ENCODE assay signal across 1 cellular context in the genomic region with DNA sequence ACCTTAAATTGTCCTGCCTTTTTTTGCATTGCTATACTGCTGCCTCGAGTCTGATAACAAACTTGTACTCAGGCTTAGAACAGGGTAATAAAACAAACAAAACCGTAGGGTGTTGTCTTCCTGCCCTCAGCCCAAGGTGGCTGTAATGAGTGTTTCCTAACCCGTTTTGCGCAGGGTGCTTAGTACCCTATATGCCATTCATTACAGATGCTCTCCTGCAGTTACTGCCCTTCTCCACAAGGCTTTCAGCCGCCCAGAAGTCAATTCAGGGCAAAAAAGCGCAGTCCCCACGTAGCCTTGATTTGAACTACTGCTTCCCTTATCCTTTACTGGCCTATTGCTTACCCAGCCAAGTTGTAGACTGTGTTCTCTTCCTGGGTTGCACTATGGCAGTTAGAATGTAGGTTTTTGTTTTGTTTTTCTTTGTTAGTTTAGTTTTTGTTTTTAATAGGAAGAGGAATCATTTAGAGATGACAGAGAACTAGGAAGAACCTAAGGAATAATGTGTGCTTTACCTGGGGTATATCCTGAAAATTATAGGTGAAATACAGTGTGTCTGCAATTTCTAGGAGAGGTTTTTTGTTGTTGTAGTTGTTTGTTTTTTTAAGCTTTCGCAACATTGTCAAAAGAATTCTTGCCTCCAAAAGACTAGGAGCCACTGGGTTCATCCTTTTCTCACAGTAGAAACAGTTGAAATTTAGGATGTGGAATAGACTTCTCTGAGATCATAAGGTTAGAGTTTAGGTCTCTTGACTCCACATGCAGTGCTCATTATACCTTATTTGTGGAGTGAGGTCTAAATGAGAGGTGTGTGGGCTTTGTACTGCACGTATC.
TF ChIP-seq lines count a peak whose summit lies in the region.

No MANE protein-coding gene starts in this region.

TF ChIP-seq in K562, 482 proteins besides CTCF, POLR2A, EP300 and RAD21:
- TF ChIP-seq DACH1 (IDR thresholded peaks at IDR 0.05; ENCODE audit: partially characterized antibody): no peak
- TF ChIP-seq STAT5A (IDR thresholded peaks at IDR 0.05; ENCODE audit: borderline replicate concordance, low read length): peak; percentile 8; the same call in 1 of the 2 replicates
- no peak for TF ChIP-seq ZNF174 (CRISPR knock-in tag; IDR thresholded peaks at IDR 0.05)
- TF ChIP-seq SMAD4 (CRISPR knock-in tag; conservative IDR thresholded peaks at IDR 0.05): 0 out of 2 replicates have a peak, but pooled peaks have one; percentile 12
- TF ChIP-seq, protein P1, sequence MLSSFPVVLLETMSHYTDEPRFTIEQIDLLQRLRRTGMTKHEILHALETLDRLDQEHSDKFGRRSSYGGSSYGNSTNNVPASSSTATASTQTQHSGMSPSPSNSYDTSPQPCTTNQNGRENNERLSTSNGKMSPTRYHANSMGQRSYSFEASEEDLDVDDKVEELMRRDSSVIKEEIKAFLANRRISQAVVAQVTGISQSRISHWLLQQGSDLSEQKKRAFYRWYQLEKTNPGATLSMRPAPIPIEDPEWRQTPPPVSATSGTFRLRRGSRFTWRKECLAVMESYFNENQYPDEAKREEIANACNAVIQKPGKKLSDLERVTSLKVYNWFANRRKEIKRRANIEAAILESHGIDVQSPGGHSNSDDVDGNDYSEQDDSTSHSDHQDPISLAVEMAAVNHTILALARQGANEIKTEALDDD (IDR thresholded peaks at IDR 0.05): peak; percentile 31; the same call in 1 of the 2 replicates
- TF ChIP-seq PREB (CRISPR knock-in tag; IDR thresholded peaks at IDR 0.05): no peak
- 0 out of 2 replicates have a peak, but pooled peaks have one; percentile 29 for TF ChIP-seq ERF (CRISPR knock-in tag; IDR thresholded peaks at IDR 0.05)
- no peak for TF ChIP-seq ZNF197 (CRISPR knock-in tag; IDR thresholded peaks at IDR 0.05; ENCODE audit: low read depth)
- TF ChIP-seq CEBPB (tag; IDR thresholded peaks at IDR 0.05): 0 out of 2 replicates have a peak, but pooled peaks have one; percentile 9
- TF ChIP-seq, protein P2, sequence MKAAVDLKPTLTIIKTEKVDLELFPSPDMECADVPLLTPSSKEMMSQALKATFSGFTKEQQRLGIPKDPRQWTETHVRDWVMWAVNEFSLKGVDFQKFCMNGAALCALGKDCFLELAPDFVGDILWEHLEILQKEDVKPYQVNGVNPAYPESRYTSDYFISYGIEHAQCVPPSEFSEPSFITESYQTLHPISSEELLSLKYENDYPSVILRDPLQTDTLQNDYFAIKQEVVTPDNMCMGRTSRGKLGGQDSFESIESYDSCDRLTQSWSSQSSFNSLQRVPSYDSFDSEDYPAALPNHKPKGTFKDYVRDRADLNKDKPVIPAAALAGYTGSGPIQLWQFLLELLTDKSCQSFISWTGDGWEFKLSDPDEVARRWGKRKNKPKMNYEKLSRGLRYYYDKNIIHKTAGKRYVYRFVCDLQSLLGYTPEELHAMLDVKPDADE (conservative IDR thresholded peaks at IDR 0.05; ENCODE audit: control insufficient read depth, low read depth, low read length): no peak
- no peak for TF ChIP-seq SMARCB1 (IDR thresholded peaks at IDR 0.05; ENCODE audit: insufficient read length, low read depth)
- no peak for TF ChIP-seq ZNF766 (CRISPR knock-in tag; conservative IDR thresholded peaks at IDR 0.05)
- no peak for TF ChIP-seq ATF1 (CRISPR knock-in tag; IDR thresholded peaks at IDR 0.05)
- TF ChIP-seq ATF1 (tag; IDR thresholded peaks at IDR 0.05): 0 out of 2 replicates have a peak, but pooled peaks have one; percentile 14
- peak; percentile 61 to 62 for TF ChIP-seq NRF1 (conservative IDR thresholded peaks at IDR 0.05 in 1 of 2, IDR thresholded peaks at IDR 0.05 in 1 of 2)
- 0 out of 2 replicates have a peak, but pooled peaks have one; percentile 38 for TF ChIP-seq CXXC5 (CRISPR knock-in tag; IDR thresholded peaks at IDR 0.05)
- TF ChIP-seq HNRNPLL (IDR thresholded peaks at IDR 0.05; ENCODE audit: low read depth, low read length, poor library complexity, severe bottlenecking): peak; percentile 64
- TF ChIP-seq ZKSCAN3 (CRISPR knock-in tag; IDR thresholded peaks at IDR 0.05): no peak
- TF ChIP-seq, protein P3, sequence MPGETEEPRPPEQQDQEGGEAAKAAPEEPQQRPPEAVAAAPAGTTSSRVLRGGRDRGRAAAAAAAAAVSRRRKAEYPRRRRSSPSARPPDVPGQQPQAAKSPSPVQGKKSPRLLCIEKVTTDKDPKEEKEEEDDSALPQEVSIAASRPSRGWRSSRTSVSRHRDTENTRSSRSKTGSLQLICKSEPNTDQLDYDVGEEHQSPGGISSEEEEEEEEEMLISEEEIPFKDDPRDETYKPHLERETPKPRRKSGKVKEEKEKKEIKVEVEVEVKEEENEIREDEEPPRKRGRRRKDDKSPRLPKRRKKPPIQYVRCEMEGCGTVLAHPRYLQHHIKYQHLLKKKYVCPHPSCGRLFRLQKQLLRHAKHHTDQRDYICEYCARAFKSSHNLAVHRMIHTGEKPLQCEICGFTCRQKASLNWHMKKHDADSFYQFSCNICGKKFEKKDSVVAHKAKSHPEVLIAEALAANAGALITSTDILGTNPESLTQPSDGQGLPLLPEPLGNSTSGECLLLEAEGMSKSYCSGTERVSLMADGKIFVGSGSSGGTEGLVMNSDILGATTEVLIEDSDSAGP (CRISPR knock-in tag; IDR thresholded peaks at IDR 0.05): no peak
- 0 out of 2 replicates have a peak, but pooled peaks have one; percentile 15 for TF ChIP-seq DEAF1 (CRISPR knock-in tag; IDR thresholded peaks at IDR 0.05)
- TF ChIP-seq ZSCAN29 (IDR thresholded peaks at IDR 0.05): peak; percentile 80; the same call in 1 of the 2 replicates
- no peak for TF ChIP-seq RBM15 (IDR thresholded peaks at IDR 0.05; ENCODE audit: insufficient read depth, low read length)
- no peak for TF ChIP-seq ARID2 (IDR thresholded peaks at IDR 0.05)
- TF ChIP-seq ZNF431 (CRISPR knock-in tag; IDR thresholded peaks at IDR 0.05): no peak
- TF ChIP-seq, protein P4, sequence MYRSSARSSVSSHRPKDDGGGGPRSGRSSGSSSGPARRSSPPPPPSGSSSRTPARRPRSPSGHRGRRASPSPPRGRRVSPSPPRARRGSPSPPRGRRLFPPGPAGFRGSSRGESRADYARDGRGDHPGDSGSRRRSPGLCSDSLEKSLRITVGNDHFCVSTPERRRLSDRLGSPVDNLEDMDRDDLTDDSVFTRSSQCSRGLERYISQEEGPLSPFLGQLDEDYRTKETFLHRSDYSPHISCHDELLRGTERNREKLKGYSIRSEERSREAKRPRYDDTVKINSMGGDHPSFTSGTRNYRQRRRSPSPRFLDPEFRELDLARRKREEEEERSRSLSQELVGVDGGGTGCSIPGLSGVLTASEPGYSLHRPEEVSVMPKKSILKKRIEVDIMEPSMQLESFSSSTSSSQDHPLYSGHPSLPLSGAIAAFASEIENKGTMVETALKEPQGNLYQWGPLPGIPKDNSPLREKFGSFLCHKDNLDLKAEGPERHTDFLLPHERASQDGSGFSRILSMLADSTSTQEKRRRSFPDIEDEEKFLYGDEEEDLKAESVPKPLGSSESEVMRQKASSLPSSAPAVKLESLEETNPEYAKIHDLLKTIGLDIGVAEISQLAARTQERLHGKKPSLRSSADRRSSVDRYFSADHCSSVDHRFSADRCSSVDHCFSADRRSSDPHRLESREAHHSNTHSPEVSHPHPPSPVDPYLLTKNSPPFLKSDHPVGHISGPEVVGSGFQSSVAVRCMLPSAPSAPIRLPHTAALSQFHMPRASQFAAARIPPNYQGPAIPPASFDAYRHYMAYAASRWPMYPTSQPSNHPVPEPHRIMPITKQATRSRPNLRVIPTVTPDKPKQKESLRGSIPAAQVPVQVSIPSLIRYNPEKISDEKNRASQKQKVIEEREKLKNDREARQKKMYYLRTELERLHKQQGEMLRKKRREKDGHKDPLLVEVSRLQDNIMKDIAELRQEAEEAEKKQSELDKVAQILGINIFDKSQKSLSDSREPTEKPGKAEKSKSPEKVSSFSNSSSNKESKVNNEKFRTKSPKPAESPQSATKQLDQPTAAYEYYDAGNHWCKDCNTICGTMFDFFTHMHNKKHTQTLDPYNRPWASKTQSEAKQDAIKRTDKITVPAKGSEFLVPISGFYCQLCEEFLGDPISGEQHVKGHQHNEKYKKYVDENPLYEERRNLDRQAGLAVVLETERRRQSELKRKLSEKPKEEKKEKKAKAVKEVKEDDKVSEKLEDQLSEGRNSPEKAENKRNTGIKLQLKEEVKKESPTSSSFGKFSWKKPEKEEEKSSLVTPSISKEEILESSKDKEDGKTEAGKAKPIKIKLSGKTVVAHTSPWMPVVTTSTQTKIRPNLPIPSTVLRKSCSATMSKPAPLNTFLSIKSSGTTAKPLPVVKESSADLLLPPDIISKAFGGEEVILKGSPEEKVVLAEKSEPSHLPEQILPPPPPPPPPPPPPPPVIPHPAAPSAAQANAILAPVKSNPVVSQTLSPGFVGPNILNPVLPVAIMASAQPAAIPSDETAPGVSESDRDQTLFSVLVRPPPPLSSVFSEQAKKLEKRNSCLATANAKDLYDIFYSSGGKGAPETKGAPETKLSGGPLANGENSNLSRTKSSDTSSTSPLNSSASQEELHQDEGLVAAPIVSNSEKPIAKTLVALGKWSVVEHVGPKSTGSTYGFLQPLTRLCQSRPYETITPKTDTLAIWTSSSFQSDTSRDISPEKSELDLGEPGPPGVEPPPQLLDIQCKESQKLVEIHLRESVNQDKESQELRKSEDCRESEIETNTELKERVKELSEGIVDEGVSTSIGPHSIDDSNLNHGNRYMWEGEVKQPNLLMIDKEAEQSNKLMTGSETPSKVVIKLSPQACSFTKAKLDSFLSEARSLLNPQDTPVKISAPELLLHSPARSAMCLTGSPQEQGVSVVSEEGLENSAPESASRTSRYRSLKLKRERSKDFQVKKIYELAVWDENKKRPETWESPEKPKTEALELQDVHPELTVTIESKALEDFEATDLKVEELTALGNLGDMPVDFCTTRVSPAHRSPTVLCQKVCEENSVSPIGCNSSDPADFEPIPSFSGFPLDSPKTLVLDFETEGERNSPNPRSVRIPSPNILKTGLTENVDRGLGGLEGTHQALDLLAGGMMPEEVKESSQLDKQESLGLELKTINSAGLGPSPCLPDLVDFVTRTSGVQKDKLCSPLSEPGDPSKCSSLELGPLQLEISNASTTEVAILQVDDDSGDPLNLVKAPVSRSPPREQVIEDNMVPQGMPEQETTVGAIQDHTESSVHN (IDR thresholded peaks at IDR 0.05; ENCODE audit: borderline replicate concordance in 1 of 2, low read depth in 1 of 2): no peak
- no peak for TF ChIP-seq KAT2B (IDR thresholded peaks at IDR 0.05; ENCODE audit: low read depth, low read length)
- no peak for TF ChIP-seq JUND (IDR thresholded peaks at IDR 0.05; ENCODE audit: borderline replicate concordance, low read depth, low read length)
- 0 out of 3 replicates have a peak, but pooled peaks have one; percentile 18 for TF ChIP-seq JUND (tag; IDR thresholded peaks at IDR 0.05; ENCODE audit: borderline replicate concordance, low read depth, low read length)
- peak; percentile 42; the same call in 1 of the 2 replicates for TF ChIP-seq CREM (IDR thresholded peaks at IDR 0.05; ENCODE audit: low read depth)
- TF ChIP-seq ESRRB (CRISPR knock-in tag; IDR thresholded peaks at IDR 0.05; ENCODE audit: borderline replicate concordance): no peak
- TF ChIP-seq PML (IDR thresholded peaks at IDR 0.05; ENCODE audit: low read length): no peak
- TF ChIP-seq, protein P5, sequence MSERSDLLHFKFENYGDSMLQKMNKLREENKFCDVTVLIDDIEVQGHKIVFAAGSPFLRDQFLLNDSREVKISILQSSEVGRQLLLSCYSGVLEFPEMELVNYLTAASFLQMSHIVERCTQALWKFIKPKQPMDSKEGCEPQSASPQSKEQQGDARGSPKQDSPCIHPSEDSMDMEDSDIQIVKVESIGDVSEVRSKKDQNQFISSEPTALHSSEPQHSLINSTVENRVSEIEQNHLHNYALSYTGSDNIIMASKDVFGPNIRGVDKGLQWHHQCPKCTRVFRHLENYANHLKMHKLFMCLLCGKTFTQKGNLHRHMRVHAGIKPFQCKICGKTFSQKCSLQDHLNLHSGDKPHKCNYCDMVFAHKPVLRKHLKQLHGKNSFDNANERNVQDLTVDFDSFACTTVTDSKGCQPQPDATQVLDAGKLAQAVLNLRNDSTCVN (CRISPR knock-in tag; IDR thresholded peaks at IDR 0.05): no peak
